8 cellular contexts compared by ENCODE assay signal in the genomic region with DNA sequence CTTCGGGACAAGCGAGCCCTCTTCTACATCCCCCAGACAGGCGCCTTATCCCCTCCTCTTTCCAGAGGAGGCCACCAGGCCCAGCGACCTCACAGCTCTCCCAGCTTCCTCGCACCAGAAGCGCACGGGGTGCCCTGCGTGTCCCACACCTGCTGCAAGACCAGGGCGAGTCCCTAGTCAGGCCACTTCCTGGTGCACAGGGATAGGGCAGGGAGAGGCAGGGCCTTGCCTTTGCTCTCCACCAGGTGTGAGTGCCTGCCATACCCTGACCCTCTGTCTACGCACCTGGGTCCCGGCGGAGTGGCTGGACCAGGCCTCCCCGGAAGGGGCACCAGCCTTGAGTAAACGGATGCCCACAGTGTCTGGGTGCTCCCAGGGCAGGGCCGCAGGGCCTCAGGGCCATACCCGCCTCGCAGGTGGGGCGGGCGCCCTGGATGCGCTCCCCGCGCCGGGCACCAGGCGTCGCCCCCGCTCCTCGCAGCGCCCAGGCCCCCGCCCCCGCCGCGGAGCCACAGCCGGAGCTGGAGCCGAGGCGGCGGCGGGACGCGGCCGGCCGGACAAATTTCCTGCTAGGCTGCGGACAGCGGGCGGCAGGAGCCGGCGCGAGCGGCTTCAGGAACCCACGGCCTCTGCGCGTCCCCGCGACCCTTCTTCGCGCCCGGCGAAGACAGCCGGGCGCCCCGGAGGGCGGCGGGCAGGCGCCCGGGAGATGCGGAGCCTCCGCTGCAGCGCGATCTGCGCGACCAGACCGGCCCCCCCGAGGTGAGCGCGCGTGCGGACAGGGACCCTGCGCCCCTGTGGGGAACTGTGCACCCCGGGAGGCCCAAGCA. TPM values are rescaled to one million over a fixed set of nuclear protein-coding genes. Genes with fewer than 3 reads are reported as not detected.
A peak's percentile ranks its signal among the peaks of the same experiment; 100 is the strongest.
DNase-seq lines count a peak whose midpoint lies in the region; ATAC-seq and TF ChIP-seq lines count a peak whose summit lies in the region.

A gene with protein sequence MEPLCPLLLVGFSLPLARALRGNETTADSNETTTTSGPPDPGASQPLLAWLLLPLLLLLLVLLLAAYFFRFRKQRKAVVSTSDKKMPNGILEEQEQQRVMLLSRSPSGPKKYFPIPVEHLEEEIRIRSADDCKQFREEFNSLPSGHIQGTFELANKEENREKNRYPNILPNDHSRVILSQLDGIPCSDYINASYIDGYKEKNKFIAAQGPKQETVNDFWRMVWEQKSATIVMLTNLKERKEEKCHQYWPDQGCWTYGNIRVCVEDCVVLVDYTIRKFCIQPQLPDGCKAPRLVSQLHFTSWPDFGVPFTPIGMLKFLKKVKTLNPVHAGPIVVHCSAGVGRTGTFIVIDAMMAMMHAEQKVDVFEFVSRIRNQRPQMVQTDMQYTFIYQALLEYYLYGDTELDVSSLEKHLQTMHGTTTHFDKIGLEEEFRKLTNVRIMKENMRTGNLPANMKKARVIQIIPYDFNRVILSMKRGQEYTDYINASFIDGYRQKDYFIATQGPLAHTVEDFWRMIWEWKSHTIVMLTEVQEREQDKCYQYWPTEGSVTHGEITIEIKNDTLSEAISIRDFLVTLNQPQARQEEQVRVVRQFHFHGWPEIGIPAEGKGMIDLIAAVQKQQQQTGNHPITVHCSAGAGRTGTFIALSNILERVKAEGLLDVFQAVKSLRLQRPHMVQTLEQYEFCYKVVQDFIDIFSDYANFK (plus strand): TSS at position 556 of the 830 bp plus-strand sequence. CDS start 133,779 bp downstream, outside the sequence.

- peak; percentile 61 for DNase-seq in SIG-M5 treated with dmso at 0.1 percent for 504 hours (lab: John Stamatoyannopoulos, UW; ENCODE audit: unreplicated experiment)
- no peak for DNase-seq in SIG-M5 (lab: John Stamatoyannopoulos, UW)
- peak; percentile 89 for DNase-seq in activated effector memory CD4-positive, alpha-beta T cell treated with anti-CD3 and anti-CD28 coated beads, Interleukin-2, amount 50 U/mL, for 16 hours

- H3K9me3 ChIP-seq in OCI-LY3 (ENCODE audit: insufficient read depth, low read length) (no peaks in the 10 kb centered on the region), gastroesophageal sphincter (no peaks in the 10 kb centered on the region), neutrophil (no peaks in the 10 kb centered on the region)

- H3K36me3 ChIP-seq in OCI-LY3 (replicated peaks; ENCODE audit: low read depth, low read length) = no peaks in the 10 kb centered on the region
- H3K36me3 ChIP-seq in gastroesophageal sphincter = no peaks in the 10 kb centered on the region
- no peaks in the 10 kb centered on the region for H3K36me3 ChIP-seq in neutrophil

- TF ChIP-seq EP300 in gastroesophageal sphincter (IDR thresholded peaks at IDR 0.05) = no peak

- H3K27me3 ChIP-seq in OCI-LY3 (ENCODE audit: low read depth, low read length) = no peaks in the 10 kb centered on the region
- peaks cover 51% of the 10 kb centered on the region for H3K27me3 ChIP-seq in gastroesophageal sphincter
- peaks cover 8% of the 10 kb centered on the region for H3K27me3 ChIP-seq in neutrophil

- H2AFZ ChIP-seq in OCI-LY3 (ENCODE audit: low read depth, low read length) = no peak within 1 kb of the TSS

- 66% methylated on average over 7 of the region's 78 CpGs; no CpG with 5 or more reads in 1 of the 2 donors for WGBS in gastroesophageal sphincter (ENCODE audit: low coverage in 1 of 2), 2 donors

- ATAC-seq in HG03025 (IDR thresholded peaks at IDR 0.05; ENCODE audit: low FRiP score, unreplicated experiment) = peak; percentile 77
- ATAC-seq in gastroesophageal sphincter = peak; percentile 84

- H3K4me3 ChIP-seq in OCI-LY3 (ENCODE audit: low read length) (peak within 1 kb of the TSS; percentile 67), gastroesophageal sphincter (peak within 1 kb of the TSS; percentile 42 to 73), neutrophil (ENCODE audit: low read depth in 1 of 2, low read length in 1 of 2) (peak within 1 kb of the TSS; percentile 76 to 88)

- H4K20me1 ChIP-seq in OCI-LY3 (ENCODE audit: insufficient read depth, low read length) = no peaks in the 10 kb centered on the region

- peak within 1 kb of the TSS; percentile 45 for H3K4me2 ChIP-seq in OCI-LY3 (ENCODE audit: low read length)

- H3K27ac ChIP-seq in OCI-LY3 (ENCODE audit: low read length) = no peak within 1 kb of the TSS
- H3K27ac ChIP-seq in gastroesophageal sphincter = peak within 1 kb of the TSS; percentile 19 to 89 (median 78)
- peak within 1 kb of the TSS; percentile 75 for H3K27ac ChIP-seq in neutrophil

- H3K79me2 ChIP-seq in OCI-LY3 (ENCODE audit: low read length) = no peaks in the 10 kb centered on the region

- TF ChIP-seq CTCF in OCI-LY3 (IDR thresholded peaks at IDR 0.05; ENCODE audit: low read depth, low read length) (no peak), gastroesophageal sphincter (IDR thresholded peaks at IDR 0.05) (peak in 3 of 4 experiments; percentile 82 to 90 (median 86)), neutrophil (IDR thresholded peaks at IDR 0.05) (peak; percentile 94), subcutaneous adipose tissue (IDR thresholded peaks at IDR 0.05; ENCODE audit: low read depth) (no peak)

- H3K9ac ChIP-seq in OCI-LY3 (ENCODE audit: low read length) = no peak within 1 kb of the TSS

- H3K4me1 ChIP-seq in OCI-LY3 (ENCODE audit: low read length) = no peaks in the 10 kb centered on the region
- H3K4me1 ChIP-seq in gastroesophageal sphincter = peaks cover 0 to 28% (median 10%) of the 10 kb centered on the region in 3 donors
- peaks cover 24 to 27% of the 10 kb centered on the region in 2 experiments for H3K4me1 ChIP-seq in neutrophil (ENCODE audit: control insufficient read depth in 1 of 2, insufficient read depth in 1 of 2, low read depth in 1 of 2, low read length in 1 of 2)

- TF ChIP-seq POLR2A in gastroesophageal sphincter (IDR thresholded peaks at IDR 0.05) = peak in 1 of 2 donors; percentile 28

RNA-seq across cellular contexts. Expression of the gene that starts here (rescaled TPM):
- total RNA-seq in gastroesophageal sphincter (10 to 100 TPM in 1 of 4 donors, 1 to 10 TPM in 3; 6.4 to 16.4 (median 8.5) TPM), subcutaneous adipose tissue (10 to 100 TPM; 10.7 to 66.8 (median 27.9) TPM)

Comparison
In these comparisons a context has a peak if more than half of its experiments do, and no peak if none do; other contexts are left out.
1. CTCF ChIP-seq: peak in gastroesophageal sphincter (3 of 4) and neutrophil (single experiment); none in OCI-LY3 (single experiment) and subcutaneous adipose tissue (single experiment).
2. Peak in every context shown above with its lines, with median percentiles within 50 percentile points of each other: H3K4me3 ChIP-seq.